ENCODE assay signal across 12 cellular contexts in the genomic region with DNA sequence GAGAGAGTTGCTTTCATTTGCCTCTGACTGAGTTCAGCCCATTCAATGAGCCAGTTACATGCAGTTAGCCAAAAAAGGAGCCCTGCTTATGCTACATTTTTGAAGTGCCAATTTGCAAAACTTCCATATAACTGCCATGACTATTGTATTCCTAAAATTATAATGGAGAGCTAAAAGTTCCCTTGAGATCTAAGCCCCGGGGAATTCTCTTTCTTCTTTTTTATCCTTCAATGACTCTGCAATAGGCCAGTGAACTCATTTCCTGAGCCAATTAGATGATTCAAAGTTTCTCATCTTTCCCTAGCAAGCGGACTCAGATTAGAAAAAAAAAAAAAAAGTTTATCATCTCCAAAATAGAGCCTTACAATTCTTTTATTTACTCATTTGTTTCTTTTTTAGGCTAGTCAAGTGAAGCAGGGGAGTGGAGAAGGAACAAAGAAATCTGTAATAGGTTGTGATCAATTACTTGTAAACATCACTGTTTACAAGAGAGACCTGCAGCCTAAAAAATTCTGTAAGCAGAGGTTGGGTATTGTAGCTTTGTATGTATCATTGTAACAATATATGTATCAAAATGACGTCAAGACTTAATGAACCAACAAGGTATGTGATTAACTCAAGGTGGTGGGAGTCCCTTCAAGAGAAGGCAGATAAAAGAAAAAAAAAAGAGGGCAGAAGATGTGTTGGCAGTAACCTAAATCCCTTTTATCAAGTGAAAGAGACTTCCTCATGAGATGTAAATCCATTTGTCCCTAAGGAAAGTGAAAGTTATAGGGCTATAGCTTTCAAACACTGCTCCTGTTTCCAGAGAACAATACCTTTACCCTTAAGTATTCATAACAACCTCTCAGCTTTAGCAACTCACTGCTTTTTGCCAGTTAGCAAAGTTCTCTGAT. TPM values are rescaled to one million over a fixed set of nuclear protein-coding genes. Genes with fewer than 3 reads are reported as not detected.
DNase-seq lines count a peak whose midpoint lies in the region; ATAC-seq, FAIRE-seq and TF ChIP-seq lines count a peak whose summit lies in the region.
"Had no signal": no experiment of that assay in that cellular context is flagged by ENCODE, and none has a peak within 500 bp of the region (broad histone marks: within the 10 kb centered on the region; RNA-seq: fewer than 3 reads in every experiment).

No MANE protein-coding gene starts in this region.

- H3K27ac ChIP-seq in H1 (ENCODE audit: low read depth, low read length) (no peak overlapping the region), tibial artery (no peak overlapping the region)
- no peak overlapping the region for H3K27ac ChIP-seq in CD8-positive, alpha-beta memory T cell (ENCODE audit: low read depth, low read length)
- H3K27ac ChIP-seq: neutrophil had no signal

- peaks cover 2% of the 10 kb centered on the region for H3K9me3 Mint-ChIP-seq in activated CD4-positive, alpha-beta T cell treated with anti-CD3 and anti-CD28 coated beads for 36 hours (ENCODE audit: low read depth)
- H3K9me3 Mint-ChIP-seq in CD8-positive, alpha-beta memory T cell, result no peaks in the 10 kb centered on the region

- H3K23me2 ChIP-seq in H1 (ENCODE audit: low read depth, low read length), result no peaks in the 10 kb centered on the region

- peak overlapping the region; percentile 5 for H3K4me3 Mint-ChIP-seq in activated CD4-positive, alpha-beta T cell treated with anti-CD3 and anti-CD28 coated beads for 36 hours
- no peak overlapping the region for H3K4me3 Mint-ChIP-seq in CD8-positive, alpha-beta memory T cell

- POLR2A ChIA-PET in activated CD4-positive, alpha-beta T cell treated with anti-CD3 and anti-CD28 coated beads for 36 hours (lab: Charles Lee), result interaction anchor here (0.7 kb wide), 2 partner anchors 50 to 174 kb away, joined by 6 to 10 read pairs; no protein-coding TSS in a partner anchor
- POLR2A ChIA-PET in H1 (lab: Charles Lee; ENCODE audit: partially characterized antibody), result no interaction called here
- POLR2A ChIA-PET in CD8-positive, alpha-beta memory T cell (lab: Charles Lee), result no interaction called here

- peak overlapping the region; percentile 99 for H3K27ac Mint-ChIP-seq in activated CD4-positive, alpha-beta T cell treated with anti-CD3 and anti-CD28 coated beads for 36 hours
- peak overlapping the region in 1 of 8 donors; percentile 30 for H3K27ac Mint-ChIP-seq in CD8-positive, alpha-beta memory T cell

- 0 out of 2 replicates have a peak overlapping the region, but pooled peaks have one; percentile 4 for H2AFZ ChIP-seq in H1 (ENCODE audit: low read length)

- CTCF ChIA-PET in activated CD4-positive, alpha-beta T cell treated with anti-CD3 and anti-CD28 coated beads for 36 hours (lab: Charles Lee), result interaction anchor here (0.6 to 1.7 kb wide), 3 partner anchors 50 to 296 kb away, joined by 4 read pairs; no protein-coding TSS in a partner anchor
- CTCF ChIA-PET in H1 (lab: Charles Lee; ENCODE audit: partially characterized antibody), result interaction anchor here (0.6 to 1.3 kb wide), 4 partner anchors 8 to 212 kb away, joined by 3 to 4 read pairs (median 3); no protein-coding TSS in a partner anchor
- CTCF ChIA-PET in CD8-positive, alpha-beta memory T cell (lab: Charles Lee), result interaction anchor here (1.1 kb wide), 1 partner anchor 306 kb away, joined by 3 read pairs; no protein-coding TSS in a partner anchor

- TF ChIP-seq EP300 in H1 (IDR thresholded peaks at IDR 0.05; ENCODE audit: borderline replicate concordance in 1 of 2, low read depth in 2 of 2, low read length in 2 of 2), result no peak

- no peak overlapping the region for H3K56ac ChIP-seq in H1 (replicated peaks; ENCODE audit: insufficient read length, low read depth, low read length)

- H2BK12ac ChIP-seq in H1 (ENCODE audit: low read depth, low read length), result no peak overlapping the region

- TF ChIP-seq POLR2A in H1 (IDR thresholded peaks at IDR 0.05; ENCODE audit: control extremely low read depth in 1 of 2, low read depth in 2 of 2, low read length in 2 of 2), result no peak

- no peaks in the 10 kb centered on the region for H3K79me1 ChIP-seq in H1 (ENCODE audit: low read depth, low read length)

- H3K23ac ChIP-seq in H1 (ENCODE audit: insufficient read length), result no peak overlapping the region

- H2AK5ac ChIP-seq in H1 (ENCODE audit: low read depth, low read length), result no peak overlapping the region

- H3K4me1 Mint-ChIP-seq in activated CD4-positive, alpha-beta T cell treated with anti-CD3 and anti-CD28 coated beads for 36 hours, result peaks cover 38% of the 10 kb centered on the region
- H3K4me1 Mint-ChIP-seq in CD8-positive, alpha-beta memory T cell, result peaks cover 10 to 11% (median 11%) of the 10 kb centered on the region in 3 donors

- TF ChIP-seq RAD21 in H1 (IDR thresholded peaks at IDR 0.05 in 1 of 2, conservative IDR thresholded peaks at IDR 0.05 in 1 of 2; ENCODE audit: low read depth in 2 of 2, low read length in 2 of 2), result no peak

- peaks cover 7% of the 10 kb centered on the region for H3K36me3 Mint-ChIP-seq in activated CD4-positive, alpha-beta T cell treated with anti-CD3 and anti-CD28 coated beads for 36 hours (ENCODE audit: low read depth)
- H3K36me3 Mint-ChIP-seq in CD8-positive, alpha-beta memory T cell, result peaks cover 0 to 4% (median 0%) of the 10 kb centered on the region in 3 donors

- H4K91ac ChIP-seq in H1 (replicated peaks; ENCODE audit: insufficient read length, low read length), result no peak overlapping the region

- 38% methylated on average over 3 of the region's 3 CpGs; no CpG with 5 or more reads in 1 of the 2 experiments for WGBS in H1 (ENCODE audit: extremely low coverage in 1 of 2, insufficient coverage in 1 of 2, insufficient read length in 1 of 2, insufficient replicate concordance in 2 of 2, low coverage in 1 of 2, low lambda C conversion rate in 2 of 2, missing lambda C conversion rate in 1 of 2), 2 experiments

- no peaks in the 10 kb centered on the region for H3K27me3 Mint-ChIP-seq in activated CD4-positive, alpha-beta T cell treated with anti-CD3 and anti-CD28 coated beads for 36 hours
- no peaks in the 10 kb centered on the region for H3K27me3 Mint-ChIP-seq in CD8-positive, alpha-beta memory T cell

- no peak overlapping the region for H2BK5ac ChIP-seq in H1 (ENCODE audit: low read depth, low read length)

- peak; percentile 31 for ATAC-seq in activated CD4-positive, alpha-beta T cell treated with anti-CD3 and anti-CD28 coated beads for 36 hours
- no peak for ATAC-seq in GM18867 (IDR thresholded peaks at IDR 0.05; ENCODE audit: unreplicated experiment)

- no peak overlapping the region for H3K14ac ChIP-seq in H1 (ENCODE audit: insufficient read length)

- H3K4me3 ChIP-seq in H1 (ENCODE audit: extremely low read depth in 1 of 4, insufficient read depth in 2 of 4, low read depth in 3 of 4, low read length in 4 of 4), result peak overlapping the region in 1 of 4 experiments; percentile 28; a peak in 1 of 8 replicates
- H3K4me3 ChIP-seq in CD8-positive, alpha-beta memory T cell (ENCODE audit: low read length), result no peak overlapping the region
- H3K4me3 ChIP-seq in tibial artery, result no peak overlapping the region

- no peak overlapping the region for H4K5ac ChIP-seq in H1 (ENCODE audit: insufficient read length, low read depth, low read length)

- no peak overlapping the region for H2BK20ac ChIP-seq in H1 (ENCODE audit: low read length)

- H2BK120ac ChIP-seq in H1 (replicated peaks; ENCODE audit: low read depth, low read length), result no peak overlapping the region

- H4K8ac ChIP-seq in H1 (ENCODE audit: extremely low read depth, insufficient read depth, low read length), result no peak overlapping the region

- H3K79me2 ChIP-seq in H1 (ENCODE audit: control insufficient read depth in 1 of 2, insufficient read depth in 2 of 2, low read length in 2 of 2), result no peaks in the 10 kb centered on the region

- H3K36me3 ChIP-seq in H1 (ENCODE audit: control insufficient read depth in 2 of 4, insufficient read depth in 4 of 4, low read length in 3 of 4) (no peaks in the 10 kb centered on the region), tibial artery (no peaks in the 10 kb centered on the region)
- H3K36me3 ChIP-seq in CD8-positive, alpha-beta memory T cell (ENCODE audit: insufficient read depth, low read length), result no peaks in the 10 kb centered on the region
- H3K36me3 ChIP-seq: neutrophil had no signal

- H3K9me3 ChIP-seq in H1 (ENCODE audit: insufficient read depth in 2 of 2, low read depth in 1 of 2, low read length in 1 of 2), result no peaks in the 10 kb centered on the region
- H3K9me3 ChIP-seq in CD8-positive, alpha-beta memory T cell (ENCODE audit: low read length), result no peaks in the 10 kb centered on the region
- no peaks in the 10 kb centered on the region for H3K9me3 ChIP-seq in tibial artery
- H3K9me3 ChIP-seq: neutrophil had no signal

- H3K9ac ChIP-seq in H1 (replicated peaks in 1 of 4; ENCODE audit: extremely low read depth in 1 of 4, low read depth in 3 of 4, low read length in 3 of 4), result no peak overlapping the region

- intact Hi-C loops in activated CD4-positive, alpha-beta T cell treated with anti-CD3 and anti-CD28 coated beads for 36 hours (cut with DNase I, micrococcal nuclease), result loop anchor here (2.0 kb wide), 2 partner anchors 50 to 400 kb away; partner anchors contain the start of gene TENT2 (in 1 of the 2)
- intact Hi-C loops in tibial artery (cut with DNase I; ENCODE audit: low total_unique reads), result no loop called here

- H3K27me3 ChIP-seq in H1 (replicated peaks in 1 of 4; ENCODE audit: control insufficient read depth in 3 of 4, extremely low read depth in 1 of 4, insufficient read depth in 3 of 4, low read length in 3 of 4) (no peaks in the 10 kb centered on the region), tibial artery (peaks cover 0 to 3% of the 10 kb centered on the region in 2 donors)
- H3K27me3 ChIP-seq in CD8-positive, alpha-beta memory T cell (ENCODE audit: insufficient read depth, low read length, poor library complexity, severe bottlenecking), result no peaks in the 10 kb centered on the region
- H3K27me3 ChIP-seq: neutrophil had no signal

- DNase-seq in activated CD4-positive, alpha-beta T cell treated with anti-CD3 and anti-CD28 coated beads for 36 hours, result no peak
- DNase-seq in activated CD4-positive, alpha-beta T cell treated with anti-CD3 and anti-CD28 coated beads, Interleukin-2, amount 50 U/mL, for 4 hours, result no peak
- DNase-seq in RCC 7860 (ENCODE audit: low spot score) (peak; percentile 9), H1 (ENCODE audit: low read depth in 1 of 2, low spot score in 2 of 2) (no peak), retina (peak; percentile 6), tibial artery (no peak)
- no peak for DNase-seq in CD8-positive, alpha-beta memory T cell
- DNase-seq: effector CD8-positive, alpha-beta T cell; NCI-H1092 treated with DMSO at 0.1 percent for 48 hours; stimulated activated CD4-positive, alpha-beta T cell treated with anti-CD3 and anti-CD28 coated beads, Interleukin-1b, Interleukin-23, amount 100 ng/mL, for 48 hours had no signal

- H3K4me2 ChIP-seq in H1 (ENCODE audit: insufficient read depth in 1 of 2, low read depth in 2 of 2, low read length in 2 of 2), result peak overlapping the region; percentile 15 to 27; a peak in 2 of 4 replicates

- no peak overlapping the region for H2BK15ac ChIP-seq in H1 (ENCODE audit: low read length)

- H3K4ac ChIP-seq in H1 (replicated peaks; ENCODE audit: insufficient read length, low read depth, low read length), result no peak overlapping the region

- H4K20me1 ChIP-seq in H1 (replicated peaks in 1 of 2; ENCODE audit: control insufficient read depth in 1 of 2, insufficient read depth in 2 of 2, low read length in 2 of 2), result no peaks in the 10 kb centered on the region

- H3K18ac ChIP-seq in H1 (ENCODE audit: extremely low read depth, low read length), result peak overlapping the region; percentile 48

- FAIRE-seq in RCC 7860 (lab: Jason Lieb, UNC), result no peak
- FAIRE-seq in H1 (lab: Jason Lieb, UNC), result no peak

- H3K4me1 ChIP-seq in H1 (replicated peaks in 1 of 4; ENCODE audit: control insufficient read depth in 3 of 4, insufficient read depth in 4 of 4, low read length in 3 of 4) (peaks cover 0 to 5% (median 0%) of the 10 kb centered on the region in 4 experiments; a peak in 1 of 7 replicates), tibial artery (no peaks in the 10 kb centered on the region)
- H3K4me1 ChIP-seq in CD8-positive, alpha-beta memory T cell (ENCODE audit: insufficient read depth, low read length), result no peaks in the 10 kb centered on the region

- TF ChIP-seq CTCF in H1 (IDR thresholded peaks at IDR 0.05; ENCODE audit: control extremely low read depth in 1 of 3, insufficient read depth in 1 of 3, low read depth in 1 of 3, low read length in 3 of 3), result no peak
- no peak for TF ChIP-seq CTCF in tibial artery (IDR thresholded peaks at IDR 0.05)

RNA-seq across cellular contexts. Expression of gene HOMER1, which starts 48.7 kb away (rescaled TPM):
- 10 to 100 TPM; 11.1 to 15.1 TPM for total RNA-seq in activated CD4-positive, alpha-beta T cell treated with anti-CD3 and anti-CD28 coated beads for 36 hours
- total RNA-seq in H1 (2021; fragmentation: NEBNext Ultra II Directional; extraction: Animal tissue kit (Norgen Biotek cat#: 25700)), result 49.5 and 57.9 TPM in 2 replicates
- 4.7 and 6.4 TPM in 2 replicates for polyA plus RNA-seq in H1 (2011; rRNA removed)
- 10.4 TPM for polyA plus RNA-seq in H1 (2011; cell fraction: cytosol; rRNA removed)
- polyA plus RNA-seq in H1 (2011; cell fraction: nucleus; rRNA removed), result 5.9 TPM
- polyA plus RNA-seq in H1 (2012, experiment 1 of 2), result 21.9 to 36.2 TPM (median 26.3 TPM) in 4 replicates
- polyA plus RNA-seq in H1 (2012, experiment 2 of 2), result 2.2 TPM
- polyA plus RNA-seq in H1 (2013, experiment 1 of 2), result 58.6 TPM
- 57.6 TPM for polyA plus RNA-seq in H1 (2013, experiment 2 of 2)
- polyA minus RNA-seq in H1 (2011; rRNA and poly(A)+ RNA removed), result 15.7 and 29.8 TPM in 2 replicates
- polyA minus RNA-seq in H1 (2011; cell fraction: cytosol; rRNA and poly(A)+ RNA removed), result 39.7 TPM
- polyA minus RNA-seq in H1 (2011; cell fraction: nucleus; rRNA and poly(A)+ RNA removed), result 48.4 TPM
- 10 to 100 TPM in 1 of 2 experiments, 1 to 10 TPM in 1; 7.3 to 11.1 TPM for total RNA-seq in CD8-positive, alpha-beta memory T cell
- polyA plus RNA-seq in CD8-positive, alpha-beta memory T cell, result 4.6 TPM

RNA-seq across cellular contexts. Expression of gene TENT2, which starts 49.6 kb away (rescaled TPM):
- total RNA-seq in activated CD4-positive, alpha-beta T cell treated with anti-CD3 and anti-CD28 coated beads for 36 hours, result 10 to 100 TPM; 76.1 to 96.9 TPM
- total RNA-seq in H1 (2021; fragmentation: NEBNext Ultra II Directional; extraction: Animal tissue kit (Norgen Biotek cat#: 25700)), result 39.0 and 41.6 TPM in 2 replicates
- polyA plus RNA-seq in H1 (2011; rRNA removed), result 14.4 and 21.4 TPM in 2 replicates
- polyA plus RNA-seq in H1 (2011; cell fraction: cytosol; rRNA removed), result 19.1 TPM
- 13.6 TPM for polyA plus RNA-seq in H1 (2011; cell fraction: nucleus; rRNA removed)
- 13.3 to 28.2 TPM (median 17.4 TPM) in 4 replicates for polyA plus RNA-seq in H1 (2012, experiment 1 of 2)
- polyA plus RNA-seq in H1 (2012, experiment 2 of 2), result 1.8 TPM
- polyA plus RNA-seq in H1 (2013, experiment 1 of 2), result 19.3 TPM
- 19.1 TPM for polyA plus RNA-seq in H1 (2013, experiment 2 of 2)
- 41.9 and 63.2 TPM in 2 replicates for polyA minus RNA-seq in H1 (2011; rRNA and poly(A)+ RNA removed)
- polyA minus RNA-seq in H1 (2011; cell fraction: cytosol; rRNA and poly(A)+ RNA removed), result 24.5 TPM
- 66.5 TPM for polyA minus RNA-seq in H1 (2011; cell fraction: nucleus; rRNA and poly(A)+ RNA removed)
- total RNA-seq in CD8-positive, alpha-beta memory T cell, result 10 to 100 TPM; 57.0 to 66.1 TPM
- 51.3 TPM for polyA plus RNA-seq in CD8-positive, alpha-beta memory T cell

Comparison
In these comparisons a context has a peak if more than half of its experiments do, and no peak if none do; other contexts are left out.
1. DNase-seq: peak in RCC 7860 (single experiment) and retina (single experiment); none in activated CD4-positive, alpha-beta T cell treated with anti-CD3 and anti-CD28 coated beads for 36 hours (single experiment), activated CD4-positive, alpha-beta T cell treated with anti-CD3 and anti-CD28 coated beads, Interleukin-2, amount 50 U/mL, for 4 hours (0 of 2), H1 (0 of 2), CD8-positive, alpha-beta memory T cell (0 of 5) and tibial artery (0 of 2).